In genomic region chr2:14944562-14945346, GRCh38 we compare ENCODE assay signal across 8 cellular contexts.
DNase-seq lines count a peak whose midpoint lies in the region; ATAC-seq and TF ChIP-seq lines count a peak whose summit lies in the region.

No MANE protein-coding gene starts in this region.

- H3K27me3 ChIP-seq in MM.1S (replicated peaks; ENCODE audit: insufficient read depth, low read length) (no peaks in the 10 kb centered on the region), heart right ventricle (no peaks in the 10 kb centered on the region)

- no peaks in the 10 kb centered on the region for H3K36me3 Mint-ChIP-seq in activated CD4-positive, alpha-beta T cell treated with anti-CD3 and anti-CD28 coated beads, Interleukin-2, amount 10 ng/mL, durations not matched to agents 24 days and 14 days (ENCODE audit: low read depth)

- H3K9me2 ChIP-seq in MM.1S (replicated peaks; ENCODE audit: insufficient read depth, low read length) = no peaks in the 10 kb centered on the region

- in situ Hi-C loops in T47D (cut with HindIII; ENCODE audit: low pct_unique_long_range_greater_than_20kb, low sequenced_read_pairs) = no loop called here

- H3K4me1 ChIP-seq in MM.1S (ENCODE audit: low read length) (0 out of 2 replicates have a peak, but pooled peaks cover 4% of the 10 kb centered on the region), heart right ventricle (no peaks in the 10 kb centered on the region)

- H3K27ac ChIP-seq in C4-2B (no peak overlapping the region), MM.1S (ENCODE audit: low read length) (peak overlapping the region; percentile 5; the same call in 1 of the 2 replicates), heart right ventricle (no peak overlapping the region)

- no peaks in the 10 kb centered on the region for H3K36me3 ChIP-seq in MM.1S (replicated peaks; ENCODE audit: insufficient read depth, low read length)
- no peaks in the 10 kb centered on the region for H3K36me3 ChIP-seq in heart right ventricle

- H3K27me3 Mint-ChIP-seq in activated CD4-positive, alpha-beta T cell treated with anti-CD3 and anti-CD28 coated beads, Interleukin-2, amount 10 ng/mL, durations not matched to agents 24 days and 14 days = peaks cover 1% of the 10 kb centered on the region

- H3F3A ChIP-seq in MM.1S (ENCODE audit: insufficient read depth, low read length) = peaks cover 4% of the 10 kb centered on the region; the same call in 1 of the 2 replicates

- TF ChIP-seq CTCF in C4-2B (conservative IDR thresholded peaks at IDR 0.05) (peak; percentile 69), MM.1S (IDR thresholded peaks at IDR 0.05; ENCODE audit: low read length) (peak; percentile 85), heart right ventricle (IDR thresholded peaks at IDR 0.05) (peak in 2 of 9 donors; percentile 6 to 14)

- no peaks in the 10 kb centered on the region for H3K9me3 Mint-ChIP-seq in activated CD4-positive, alpha-beta T cell treated with anti-CD3 and anti-CD28 coated beads, Interleukin-2, amount 10 ng/mL, durations not matched to agents 24 days and 14 days

- H4K20me1 ChIP-seq in MM.1S (ENCODE audit: insufficient read depth, low read length) = no peaks in the 10 kb centered on the region

- H2AFZ ChIP-seq in MM.1S (ENCODE audit: low read length) = peak overlapping the region; percentile 39

- H3K4me3 ChIP-seq in MM.1S (ENCODE audit: low read length) (peak overlapping the region; percentile 34), heart right ventricle (no peak overlapping the region)

- no peak overlapping the region for H3K4me3 Mint-ChIP-seq in activated CD4-positive, alpha-beta T cell treated with anti-CD3 and anti-CD28 coated beads, Interleukin-2, amount 10 ng/mL, durations not matched to agents 24 days and 14 days

- no peaks in the 10 kb centered on the region for H3K79me2 ChIP-seq in MM.1S (ENCODE audit: low read length)

- peak; percentile 72 for DNase-seq in MM.1S
- peak; percentile 17 to 72 for DNase-seq in T47D (ENCODE audit: low read depth in 1 of 2, low spot score in 1 of 2)
- peak; percentile 10 for DNase-seq in superior temporal gyrus (ENCODE audit: extremely low spot score)
- no peak for DNase-seq in activated CD4-positive, alpha-beta T cell treated with anti-CD3 and anti-CD28 coated beads, Interleukin-2, amount 10 ng/mL, durations not matched to agents 24 days and 14 days
- DNase-seq in heart right ventricle = no peak

- WGBS in heart right ventricle, 2 donors = 51 to 62% methylated on average over 7 of the region's 7 CpGs

- H3K4me2 ChIP-seq in MM.1S (ENCODE audit: low read depth, low read length) = peak overlapping the region; percentile 63

- H3K27ac Mint-ChIP-seq in activated CD4-positive, alpha-beta T cell treated with anti-CD3 and anti-CD28 coated beads, Interleukin-2, amount 10 ng/mL, durations not matched to agents 24 days and 14 days = no peak overlapping the region

- no peaks in the 10 kb centered on the region for H3K4me1 Mint-ChIP-seq in activated CD4-positive, alpha-beta T cell treated with anti-CD3 and anti-CD28 coated beads, Interleukin-2, amount 10 ng/mL, durations not matched to agents 24 days and 14 days

- intact Hi-C loops in activated CD4-positive, alpha-beta T cell treated with anti-CD3 and anti-CD28 coated beads, Interleukin-2, amount 10 ng/mL, durations not matched to agents 24 days and 14 days (cut with micrococcal nuclease) = no loop called here
- intact Hi-C loops in heart right ventricle (cut with DNase I) = no loop called here

- H3K9ac ChIP-seq in MM.1S (ENCODE audit: low read length) = peak overlapping the region; percentile 15; the same call in 1 of the 2 replicates

- H3K9me3 ChIP-seq in MM.1S (replicated peaks; ENCODE audit: insufficient read depth, low read length) (no peaks in the 10 kb centered on the region), heart right ventricle (peaks cover 0 to 16% (median 2%) of the 10 kb centered on the region in 11 donors)

- ATAC-seq in GM21423 (IDR thresholded peaks at IDR 0.05; ENCODE audit: unreplicated experiment) (peak; percentile 60), heart right ventricle (no peak), HG03039 (IDR thresholded peaks at IDR 0.05; ENCODE audit: unreplicated experiment) (no peak)

Comparison
In these comparisons a context has a peak if more than half of its experiments do, and no peak if none do; other contexts are left out.
1. DNase-seq: peak in MM.1S (single experiment), T47D (2 of 2) and superior temporal gyrus (single experiment); none in activated CD4-positive, alpha-beta T cell treated with anti-CD3 and anti-CD28 coated beads, Interleukin-2, amount 10 ng/mL, durations not matched to agents 24 days and 14 days (single experiment) and heart right ventricle (0 of 2).